Comparison of ENCODE assay signal across 12 cellular contexts in the genomic region with DNA sequence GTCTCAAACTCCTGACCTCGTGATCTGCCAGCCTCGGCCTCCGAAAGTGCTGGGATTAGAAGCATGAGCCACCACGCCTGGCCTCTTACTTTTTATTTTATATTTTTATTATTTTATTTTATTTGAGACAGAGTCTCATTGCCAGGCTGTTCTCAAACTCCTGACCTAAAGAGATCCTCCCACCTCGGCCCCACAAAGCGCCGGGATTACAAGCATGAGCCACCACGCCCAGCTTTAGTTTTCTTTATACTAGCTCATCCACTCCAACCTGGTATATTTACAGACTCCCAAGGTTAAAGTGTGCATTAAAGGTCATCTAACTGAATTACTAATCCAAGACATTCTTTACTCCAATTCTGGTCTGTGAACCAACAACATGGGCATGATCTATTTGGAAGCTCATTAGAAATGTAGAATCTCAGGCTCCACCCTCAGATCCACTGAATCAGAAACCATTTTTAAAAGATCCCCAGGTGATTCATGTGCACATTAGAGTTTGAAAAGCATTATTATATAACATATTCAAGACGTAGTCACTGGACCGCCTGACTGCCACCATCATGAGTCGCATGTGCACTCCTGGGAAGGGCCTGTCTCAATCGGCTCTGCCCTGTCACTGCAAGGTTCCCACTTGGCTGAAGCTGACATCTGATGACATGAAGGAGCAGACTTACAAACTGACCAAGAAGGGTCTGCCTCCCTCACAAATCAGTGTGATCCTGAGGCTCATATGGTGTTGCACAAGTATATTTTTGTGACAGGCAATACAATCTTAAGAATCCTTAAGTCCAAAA. TPM values are rescaled to one million over a fixed set of nuclear protein-coding genes. Genes with fewer than 3 reads are reported as not detected.
DNase-seq lines count a peak whose midpoint lies in the region; ATAC-seq, FAIRE-seq and TF ChIP-seq lines count a peak whose summit lies in the region.
"Had no signal": no experiment of that assay in that cellular context is flagged by ENCODE, and none has a peak within 500 bp of the region (broad histone marks: within the 10 kb centered on the region; RNA-seq: fewer than 3 reads in every experiment).

No MANE protein-coding gene starts in this region.

- H3K4me1 Mint-ChIP-seq in MCF 10A (ENCODE audit: insufficient read depth, unreplicated experiment), result peaks cover 24% of the 10 kb centered on the region

- peak overlapping the region; percentile 49 for H3K27ac Mint-ChIP-seq in MCF 10A (ENCODE audit: low read depth, unreplicated experiment)
- H3K27ac Mint-ChIP-seq: activated naive CD4-positive, alpha-beta T cell treated with anti-CD3 and anti-CD28 coated beads, Interleukin-2, amount 50 U/mL, for 24 hours had no signal

- DNase-seq in A549 (ENCODE audit: low read depth in 1 of 2, low spot score in 1 of 2) (peak; percentile 31 to 54), HPDE6-E6E7 (ENCODE audit: extremely low spot score) (peak; percentile 31), MCF 10A (ENCODE audit: unreplicated experiment) (peak; percentile 35), KG1 (lab: John Stamatoyannopoulos, UW) (no peak), SIG-M5 (lab: John Stamatoyannopoulos, UW) (no peak)
- DNase-seq: mesendoderm, NCI-H748 treated with DMSO at 0.1 percent for 48 hours, thyroid gland had no signal

- no peaks in the 10 kb centered on the region for H3K9me3 Mint-ChIP-seq in MCF 10A (ENCODE audit: unreplicated experiment)
- H3K9me3 Mint-ChIP-seq: activated naive CD4-positive, alpha-beta T cell treated with anti-CD3 and anti-CD28 coated beads, Interleukin-2, amount 50 U/mL, for 24 hours had no signal

- 63% methylated on average over 12 of the region's 12 CpGs for WGBS in A549 (ENCODE audit: missing lambda C conversion rate)

- no peak for TF ChIP-seq EP300 in A549 (IDR thresholded peaks at IDR 0.05)

- BruUV-seq in MCF 10A (replicated peaks; lab: Mats Ljungman, UMichigan), result no TSS peak

- H3K4me2 ChIP-seq in A549, result peak overlapping the region; percentile 87

- H3K4me1 ChIP-seq in A549 (peaks cover 43% of the 10 kb centered on the region), muscle layer of duodenum (ENCODE audit: control insufficient read depth in 1 of 2, insufficient read depth in 2 of 2, low read length in 2 of 2) (peaks cover 22 to 23% of the 10 kb centered on the region in 2 donors)

- H3K27me3 Mint-ChIP-seq in MCF 10A (ENCODE audit: insufficient read depth, unreplicated experiment), result no peaks in the 10 kb centered on the region
- H3K27me3 Mint-ChIP-seq: activated naive CD4-positive, alpha-beta T cell treated with anti-CD3 and anti-CD28 coated beads, Interleukin-2, amount 50 U/mL, for 24 hours had no signal

- POLR2A ChIA-PET in A549 (lab: Yijun Ruan, JAX), result interaction anchor here (1.0 kb wide), 1 partner anchor 26 kb away, joined by 3 read pairs; the partner anchor contains the start of gene ATAD2B
- POLR2A ChIA-PET in MCF 10A (lab: Yijun Ruan, JAX), result interaction anchor here (0.6 to 8.0 kb wide), 10 partner anchors 12 to 184 kb away, joined by 3 to 144 read pairs (median 4); partner anchors contain the start of genes ATAD2B, SF3B6 and TP53I3

- no peak for TF ChIP-seq RAD21 in A549 (conservative IDR thresholded peaks at IDR 0.05 in 1 of 2, IDR thresholded peaks at IDR 0.05 in 1 of 2)

- H3K36me3 ChIP-seq in muscle layer of duodenum (ENCODE audit: control insufficient read depth in 1 of 2, insufficient read depth in 2 of 2, low read length in 2 of 2), result no peaks in the 10 kb centered on the region
- H3K36me3 ChIP-seq: thyroid gland had no signal

- CTCF ChIA-PET in A549 (lab: Yijun Ruan, JAX), result interaction anchor here (0.8 to 3.1 kb wide), 4 partner anchors 8 to 161 kb away, joined by 3 to 18 read pairs (median 6); partner anchors contain the start of gene ATAD2B
- CTCF ChIA-PET in MCF 10A (lab: Yijun Ruan, JAX), result interaction anchor here (0.9 to 6.7 kb wide), 4 partner anchors 26 to 97 kb away, joined by 3 to 38 read pairs (median 4); partner anchors contain the start of gene ATAD2B

- H3K27me3 ChIP-seq in muscle layer of duodenum (ENCODE audit: low read depth, low read length), result no peaks in the 10 kb centered on the region
- H3K27me3 ChIP-seq: thyroid gland had no signal

- no peak for TF ChIP-seq POLR2A in A549 (IDR thresholded peaks at IDR 0.05; ENCODE audit: low read length)

- peak overlapping the region; percentile 27; the same call in 1 of the 3 replicates for H3K4me3 ChIP-seq in A549
- no peak overlapping the region for H3K4me3 ChIP-seq in muscle layer of duodenum (ENCODE audit: low read depth in 1 of 2, low read length in 2 of 2)
- H3K4me3 ChIP-seq: thyroid gland had no signal

- H3K27ac ChIP-seq in A549 (peak overlapping the region; percentile 32 to 66), muscle layer of duodenum (ENCODE audit: low read length) (peak overlapping the region; percentile 29)
- H3K27ac ChIP-seq: thyroid gland had no signal

- FAIRE-seq in A549 (lab: Jason Lieb, UNC), result no peak

- peak; percentile 86 to 89 for ATAC-seq in A549
- no peak for ATAC-seq in HG03139 (IDR thresholded peaks at IDR 0.05; ENCODE audit: unreplicated experiment)
- ATAC-seq in GM21786 (IDR thresholded peaks at IDR 0.05; ENCODE audit: unreplicated experiment), result no peak

- H3K4me3 Mint-ChIP-seq in MCF 10A (ENCODE audit: unreplicated experiment), result no peak overlapping the region
- H3K4me3 Mint-ChIP-seq: activated naive CD4-positive, alpha-beta T cell treated with anti-CD3 and anti-CD28 coated beads, Interleukin-2, amount 50 U/mL, for 24 hours had no signal

- H3K36me3 Mint-ChIP-seq in MCF 10A (ENCODE audit: insufficient read depth, unreplicated experiment), result no peaks in the 10 kb centered on the region
- H3K36me3 Mint-ChIP-seq: activated naive CD4-positive, alpha-beta T cell treated with anti-CD3 and anti-CD28 coated beads, Interleukin-2, amount 50 U/mL, for 24 hours had no signal

- intact Hi-C loops in MCF 10A (cut with micrococcal nuclease), result no loop called here

- H3K9me3 ChIP-seq in A549 (no peaks in the 10 kb centered on the region), muscle layer of duodenum (ENCODE audit: control insufficient read depth in 1 of 2, low read length in 2 of 2) (no peaks in the 10 kb centered on the region)
- H3K9me3 ChIP-seq: thyroid gland had no signal

- TF ChIP-seq CTCF in A549 (IDR thresholded peaks at IDR 0.05), result no peak
- TF ChIP-seq CTCF in MCF 10A (IDR thresholded peaks at IDR 0.05; ENCODE audit: unreplicated experiment), result no peak

TF ChIP-seq in A549, 52 proteins besides CTCF, POLR2A, EP300 and RAD21:
- TF ChIP-seq MAFK (IDR thresholded peaks at IDR 0.05; ENCODE audit: partially characterized antibody), result no peak
- TF ChIP-seq BCL3 (IDR thresholded peaks at IDR 0.05), result no peak
- no peak for TF ChIP-seq ZNF302 (CRISPR knock-in tag; IDR thresholded peaks at IDR 0.05)
- TF ChIP-seq HOXA7 (CRISPR knock-in tag; IDR thresholded peaks at IDR 0.05), result no peak
- TF ChIP-seq ZC3H11A (IDR thresholded peaks at IDR 0.05), result no peak
- no peak for TF ChIP-seq RNF2 (IDR thresholded peaks at IDR 0.05; ENCODE audit: borderline replicate concordance, low read depth)
- no peak for TF ChIP-seq GATA3 (IDR thresholded peaks at IDR 0.05; ENCODE audit: borderline replicate concordance)
- TF ChIP-seq CHD4 (IDR thresholded peaks at IDR 0.05; ENCODE audit: borderline replicate concordance), result no peak
- TF ChIP-seq HEYL (CRISPR knock-in tag; IDR thresholded peaks at IDR 0.05), result no peak
- TF ChIP-seq KDM1A (IDR thresholded peaks at IDR 0.05; ENCODE audit: low read depth), result no peak
TF ChIP-seq in A549: peak in this region for 0.

RNA-seq across cellular contexts. Expression of gene ATAD2B, which starts 26.6 kb away (rescaled TPM):
- polyA plus RNA-seq in A549 (2011; rRNA removed), result 8.7 and 13.1 TPM in 2 replicates
- 1.3 and 1.5 TPM in 2 replicates for polyA plus RNA-seq in A549 (2012; cell fraction: cytosol; rRNA removed)
- 3.7 and 4.2 TPM in 2 replicates for polyA plus RNA-seq in A549 (2012; cell fraction: nucleus; rRNA removed)
- 5.4 TPM in 3 replicates for polyA plus RNA-seq in A549 (2017; fragmentation: RNase III; extraction: RNeasy Plus Mini Kit Qiagen cat#74134 plus additional on column Dnase treatment)
- 13.2 and 13.3 TPM in 2 replicates for polyA minus RNA-seq in A549 (2011; rRNA and poly(A)+ RNA removed)
- total RNA-seq in MCF 10A (2022), result 19.6 and 19.7 TPM in 2 replicates

RNA-seq across cellular contexts. Expression of gene UBXN2A, which starts 39.9 kb away (rescaled TPM):
- 18.3 and 25.4 TPM in 2 replicates for polyA plus RNA-seq in A549 (2011; rRNA removed)
- polyA plus RNA-seq in A549 (2012; cell fraction: cytosol; rRNA removed), result 6.2 and 7.2 TPM in 2 replicates
- 1.2 and 2.2 TPM in 2 replicates for polyA plus RNA-seq in A549 (2012; cell fraction: nucleus; rRNA removed)
- polyA plus RNA-seq in A549 (2017; fragmentation: RNase III; extraction: RNeasy Plus Mini Kit Qiagen cat#74134 plus additional on column Dnase treatment), result 13.7 to 15.6 TPM (median 15.5 TPM) in 3 replicates
- 3.9 and 4.9 TPM in 2 replicates for polyA minus RNA-seq in A549 (2011; rRNA and poly(A)+ RNA removed)
- total RNA-seq in MCF 10A (2022), result 13.0 and 13.6 TPM in 2 replicates

Comparison
In these comparisons a context has a peak if more than half of its experiments do, and no peak if none do; other contexts are left out.
1. ATAC-seq: peak in A549 (2 of 2); none in HG03139 (single experiment) and GM21786 (single experiment).
2. DNase-seq: peak in A549 (2 of 2), HPDE6-E6E7 (single experiment) and MCF 10A (single experiment); none in KG1 (single experiment) and SIG-M5 (single experiment).